In genomic region chr14:35032562-35032961, GRCh38 we compare ENCODE assay signal across 34 cellular contexts.
"Had no signal": no experiment of that assay in that cellular context is flagged by ENCODE, and none has a peak within 500 bp of the region (broad histone marks: within the 10 kb centered on the region; RNA-seq: fewer than 3 reads in every experiment).

No MANE protein-coding gene starts in this region.

- H3K9ac ChIP-seq: KMS-11 had no signal

- DNase-seq: Karpas-422, Kasumi-1, MG63, MM.1S, MV-4-11, NCI-H1048, NCI-H1092, NCI-H1092 treated with DMSO at 0.1 percent for 48 hours, NCI-H1105, NCI-H1105 treated with DMSO at 0.1 percent for 48 hours, NCI-H1417, NCI-H1417 treated with DMSO at 0.1 percent for 48 hours, NCI-H1436, NCI-H1436 treated with DMSO at 0.1 percent for 48 hours, NCI-H146, NCI-H1694, NCI-H1694 treated with DMSO at 0.1 percent for 48 hours, NCI-H187, NCI-H187 treated with DMSO at 0.1 percent for 48 hours, NCI-H1930, NCI-H2029, NCI-H2029 treated with DMSO at 0.1 percent for 48 hours, NCI-H2081, NCI-H2081 treated with DMSO at 0.1 percent for 48 hours, NCI-H2107, NCI-H2171, NCI-H2171 treated with DMSO at 0.1 percent for 48 hours, NCI-H2227 treated with DMSO at 0.1 percent for 48 hours, NCI-H226, NCI-H345, NCI-H446, NCI-H446 treated with DMSO at 0.1 percent for 48 hours, NCI-H510A had no signal

- H3K27me3 ChIP-seq: MG63 had no signal

- H3K4me2 ChIP-seq: KMS-11 had no signal

- H3K4me3 ChIP-seq: MG63 had no signal

- H3K27ac ChIP-seq: KMS-11 had no signal

- H3K9me3 ChIP-seq: MG63 had no signal
